Comparison of ENCODE assay signal across 10 cellular contexts in the genomic region with DNA sequence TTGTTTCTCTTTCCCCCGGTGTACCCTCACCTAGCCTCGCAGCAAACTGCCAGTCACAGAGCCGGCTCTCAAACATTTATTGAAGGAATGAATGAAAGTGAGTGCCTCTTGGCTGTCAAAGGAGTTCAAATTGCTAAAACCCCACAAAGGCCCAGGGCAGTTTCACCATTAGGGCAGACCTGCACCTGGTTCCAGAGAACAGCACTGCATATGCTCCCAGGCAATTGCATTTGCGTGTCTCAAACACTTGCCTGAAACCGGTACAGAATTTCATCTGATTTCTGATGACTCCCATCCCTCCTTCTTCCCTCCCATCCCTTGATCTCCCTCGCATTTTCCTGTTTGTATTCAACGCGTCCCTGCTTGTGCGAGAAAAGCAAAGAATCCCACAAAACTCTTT.
DNase-seq lines count a peak whose midpoint lies in the region; ATAC-seq, FAIRE-seq and TF ChIP-seq lines count a peak whose summit lies in the region.
"Had no signal": no experiment of that assay in that cellular context is flagged by ENCODE, and none has a peak within 500 bp of the region (broad histone marks: within the 10 kb centered on the region; RNA-seq: fewer than 3 reads in every experiment).

No MANE protein-coding gene starts in this region.

- WGBS in esophagus squamous epithelium, 2 donors, result 32 to 34% methylated on average over 8 to 9 of the region's 9 CpGs

- TF ChIP-seq POLR2A in esophagus squamous epithelium (IDR thresholded peaks at IDR 0.05), result no peak

- H3K9me3 ChIP-seq in esophagus squamous epithelium, result no peaks in the 10 kb centered on the region
- H3K9me3 ChIP-seq: HAP-1 had no signal

- no peak overlapping the region for H3K4me3 Mint-ChIP-seq in GM23338
- H3K4me3 Mint-ChIP-seq: activated T-helper 1 cell treated with anti-CD3 and anti-CD28 coated beads, Interleukin-12 subunit alpha, Interleukin-12 subunit beta, Interleukin-2, Interleukin-4 antibody, amounts not matched to agents 30 ng/mL and 10 ng/mL and 1 ng/mL, durations not matched to agents 14 hours and 24 hours and 36 hours had no signal

- no peaks in the 10 kb centered on the region for H3K9me3 Mint-ChIP-seq in GM23338

- H3K27ac Mint-ChIP-seq in GM23338, result no peak overlapping the region
- H3K27ac Mint-ChIP-seq: activated T-helper 1 cell treated with anti-CD3 and anti-CD28 coated beads, Interleukin-12 subunit alpha, Interleukin-12 subunit beta, Interleukin-2, Interleukin-4 antibody, amounts not matched to agents 30 ng/mL and 10 ng/mL and 1 ng/mL, durations not matched to agents 14 hours and 24 hours and 36 hours had no signal

- no peak overlapping the region for H3K4me3 ChIP-seq in GM23338
- peak overlapping the region; percentile 3 to 58 (median 28) for H3K4me3 ChIP-seq in esophagus squamous epithelium
- H3K4me3 ChIP-seq in skeletal muscle cell (ENCODE audit: low read depth, low read length), result peak overlapping the region; percentile 41
- H3K4me3 ChIP-seq: HAP-1 had no signal

- no peaks in the 10 kb centered on the region for H4K20me1 ChIP-seq in GM23338 (replicated peaks; ENCODE audit: insufficient read depth)

- no peaks in the 10 kb centered on the region for H3F3A ChIP-seq in GM23338 (replicated peaks; ENCODE audit: low read depth)

- peak; percentile 5 for DNase-seq in GM23338 (ENCODE audit: low spot score)
- peak; percentile 31 for DNase-seq in RPMI7951 (ENCODE audit: low read depth)
- no peak for DNase-seq in esophagus squamous epithelium (lab: John Stamatoyannopoulos, UW)
- no peak for DNase-seq in skeletal muscle cell (ENCODE audit: low read depth)
- DNase-seq in posterior vena cava (ENCODE audit: low spot score), result no peak
- no peak for DNase-seq in NOMO-1 treated with DMSO at 0.1 percent for 48 hours (lab: John Stamatoyannopoulos, UW; ENCODE audit: unreplicated experiment)
- DNase-seq in HTR-8/SVneo (ENCODE audit: insufficient read length, low spot score), result no peak

- no peak for TF ChIP-seq CTCF in GM23338 (conservative IDR thresholded peaks at IDR 0.05; ENCODE audit: low read depth in 2 of 2)
- TF ChIP-seq CTCF in esophagus squamous epithelium (IDR thresholded peaks at IDR 0.05), result no peak

- peak overlapping the region; percentile 52 for H2AFZ ChIP-seq in GM23338

- peaks cover 25% of the 10 kb centered on the region for H3K4me1 Mint-ChIP-seq in GM23338

- H3K4me1 ChIP-seq in GM23338 (ENCODE audit: insufficient read depth), result peaks cover 10% of the 10 kb centered on the region
- H3K4me1 ChIP-seq in esophagus squamous epithelium, result peaks cover 0 to 15% (median 8%) of the 10 kb centered on the region in 3 donors
- H3K4me1 ChIP-seq: HAP-1 had no signal

- H3K27me3 ChIP-seq in GM23338 (ENCODE audit: insufficient read depth) (no peaks in the 10 kb centered on the region), esophagus squamous epithelium (no peaks in the 10 kb centered on the region)

- H3K79me2 ChIP-seq in GM23338 (replicated peaks; ENCODE audit: insufficient read depth), result no peaks in the 10 kb centered on the region

- H3K9me2 ChIP-seq in GM23338 (ENCODE audit: insufficient read depth), result no peaks in the 10 kb centered on the region; the same call in 1 of the 2 replicates

- H3K4me2 ChIP-seq in GM23338, result no peak overlapping the region

- H3K27me3 Mint-ChIP-seq in GM23338 (ENCODE audit: insufficient read depth, low read depth, poor library complexity), result peaks cover 2% of the 10 kb centered on the region

- H3K27ac ChIP-seq in GM23338 (ENCODE audit: low read depth) (peak overlapping the region; percentile 34; the same call in 1 of the 2 replicates), esophagus squamous epithelium (no peak overlapping the region)

- ATAC-seq in GM23338, result no peak
- no peak for ATAC-seq in GM21447 (IDR thresholded peaks at IDR 0.05; ENCODE audit: unreplicated experiment)

- H3K36me3 ChIP-seq in GM23338 (ENCODE audit: insufficient read depth) (no peaks in the 10 kb centered on the region), esophagus squamous epithelium (no peaks in the 10 kb centered on the region)
- H3K36me3 ChIP-seq: HAP-1 had no signal

- H3K36me3 Mint-ChIP-seq in GM23338 (ENCODE audit: low read depth), result no peaks in the 10 kb centered on the region

- intact Hi-C loops in esophagus squamous epithelium (cut with DNase I), result no loop called here
- intact Hi-C loops in posterior vena cava (cut with DNase I), result no loop called here

- no peak for FAIRE-seq in HTR-8/SVneo (lab: Jason Lieb, UNC)

TF ChIP-seq in GM23338, 12 proteins besides CTCF, POLR2A, EP300 and RAD21 (continues in another document):
- TF ChIP-seq NANOG (IDR thresholded peaks at IDR 0.05; ENCODE audit: borderline replicate concordance) (no peak), CREB1 (CRISPR knock-in tag; IDR thresholded peaks at IDR 0.05; ENCODE audit: low read depth) (no peak), JUNB (IDR thresholded peaks at IDR 0.05; ENCODE audit: unreplicated experiment) (no peak), EZH2phosphoT487 (IDR thresholded peaks at IDR 0.05; ENCODE audit: unreplicated experiment) (no peak), STAT1 (IDR thresholded peaks at IDR 0.05; ENCODE audit: unreplicated experiment) (no peak), ZNF114 (CRISPR knock-in tag; IDR thresholded peaks at IDR 0.05) (no peak), POLR2AphosphoS5 (IDR thresholded peaks at IDR 0.05; ENCODE audit: low read depth) (no peak)
- TF ChIP-seq, protein P1, sequence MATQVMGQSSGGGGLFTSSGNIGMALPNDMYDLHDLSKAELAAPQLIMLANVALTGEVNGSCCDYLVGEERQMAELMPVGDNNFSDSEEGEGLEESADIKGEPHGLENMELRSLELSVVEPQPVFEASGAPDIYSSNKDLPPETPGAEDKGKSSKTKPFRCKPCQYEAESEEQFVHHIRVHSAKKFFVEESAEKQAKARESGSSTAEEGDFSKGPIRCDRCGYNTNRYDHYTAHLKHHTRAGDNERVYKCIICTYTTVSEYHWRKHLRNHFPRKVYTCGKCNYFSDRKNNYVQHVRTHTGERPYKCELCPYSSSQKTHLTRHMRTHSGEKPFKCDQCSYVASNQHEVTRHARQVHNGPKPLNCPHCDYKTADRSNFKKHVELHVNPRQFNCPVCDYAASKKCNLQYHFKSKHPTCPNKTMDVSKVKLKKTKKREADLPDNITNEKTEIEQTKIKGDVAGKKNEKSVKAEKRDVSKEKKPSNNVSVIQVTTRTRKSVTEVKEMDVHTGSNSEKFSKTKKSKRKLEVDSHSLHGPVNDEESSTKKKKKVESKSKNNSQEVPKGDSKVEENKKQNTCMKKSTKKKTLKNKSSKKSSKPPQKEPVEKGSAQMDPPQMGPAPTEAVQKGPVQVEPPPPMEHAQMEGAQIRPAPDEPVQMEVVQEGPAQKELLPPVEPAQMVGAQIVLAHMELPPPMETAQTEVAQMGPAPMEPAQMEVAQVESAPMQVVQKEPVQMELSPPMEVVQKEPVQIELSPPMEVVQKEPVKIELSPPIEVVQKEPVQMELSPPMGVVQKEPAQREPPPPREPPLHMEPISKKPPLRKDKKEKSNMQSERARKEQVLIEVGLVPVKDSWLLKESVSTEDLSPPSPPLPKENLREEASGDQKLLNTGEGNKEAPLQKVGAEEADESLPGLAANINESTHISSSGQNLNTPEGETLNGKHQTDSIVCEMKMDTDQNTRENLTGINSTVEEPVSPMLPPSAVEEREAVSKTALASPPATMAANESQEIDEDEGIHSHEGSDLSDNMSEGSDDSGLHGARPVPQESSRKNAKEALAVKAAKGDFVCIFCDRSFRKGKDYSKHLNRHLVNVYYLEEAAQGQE (IDR thresholded peaks at IDR 0.05; ENCODE audit: unreplicated experiment), result no peak

Comparison
In these comparisons a context has a peak if more than half of its experiments do, and no peak if none do; other contexts are left out.
1. DNase-seq: peak in GM23338 (single experiment) and RPMI7951 (single experiment); none in esophagus squamous epithelium (single experiment), skeletal muscle cell (single experiment), posterior vena cava (single experiment), NOMO-1 treated with DMSO at 0.1 percent for 48 hours (single experiment) and HTR-8/SVneo (single experiment).